34 cellular contexts compared by ENCODE assay signal in genomic region chr14:73368621-73369020, GRCh38.
"Had no signal": no experiment of that assay in that cellular context is flagged by ENCODE, and none has a peak within 500 bp of the region (broad histone marks: within the 10 kb centered on the region; RNA-seq: fewer than 3 reads in every experiment).

No MANE protein-coding gene starts in this region.

- H3K4me1 Mint-ChIP-seq: activated CD4-positive, alpha-beta T cell treated with anti-CD3 and anti-CD28 coated beads, Interleukin-2, amount 10 ng/mL, durations not matched to agents 7 days and 5 days; mesothelial cell of epicardium had no signal

- H3K4me1 ChIP-seq: colonic mucosa, gastrocnemius medialis, prostate gland, upper lobe of right lung had no signal

- H3K4me3 Mint-ChIP-seq: activated CD4-positive, alpha-beta T cell treated with anti-CD3 and anti-CD28 coated beads, Interleukin-2, amount 10 ng/mL, durations not matched to agents 7 days and 5 days; activated CD8-positive, alpha-beta T cell treated with anti-CD3 and anti-CD28 coated beads for 36 hours; activated naive CD4-positive, alpha-beta T cell treated with anti-CD3 and anti-CD28 coated beads, Interleukin-2, amount 50 U/mL, for 24 hours; activated naive CD8-positive, alpha-beta T cell treated with anti-CD3 and anti-CD28 coated beads, Interleukin-2, amount 50 U/mL, for 24 hours; activated T-cell treated with anti-CD3 and anti-CD28 coated beads, Interleukin-2, amount 50 U/mL, for 4 hours; activated T-helper 17 cell treated with anti-CD3 and anti-CD28 coated beads, Interleukin-2, amount 50 U/mL, for 72 hours; mesothelial cell of epicardium; naive B cell; nephron progenitor cell; stimulated activated memory B cell treated with anti-CD40 and anti-IgM and Interleukin-4, amounts not matched to agents 10 μg/mL and 1 μg/mL and 100 μg/mL, for 72 hours; stimulated activated naive CD8-positive, alpha-beta T cell treated with anti-CD3 and anti-CD28 coated beads, Interleukin-15, amount 100 ng/mL, for 72 hours; T-helper 1 cell treated with Interleukin-12 subunit alpha and Interleukin-12 subunit beta and Interleukin-4 antibody, amounts not matched to agents 30 μg/mL and 1 μg/mL, for 36 hours had no signal

- ATAC-seq: activated CD8-positive, alpha-beta T cell treated with anti-CD3 and anti-CD28 coated beads for 36 hours; activated naive CD8-positive, alpha-beta T cell treated with anti-CD3 and anti-CD28 coated beads, Interleukin-2, amount 50 U/mL, for 24 hours; activated T-cell treated with anti-CD3 and anti-CD28 coated beads, Interleukin-2, amount 50 U/mL, for 4 hours; activated T-helper 17 cell treated with anti-CD3 and anti-CD28 coated beads, Interleukin-2, amount 50 U/mL, for 72 hours; gastrocnemius medialis; left cardiac atrium; sciatic nerve; stimulated activated memory B cell treated with anti-CD40 and anti-IgM and Interleukin-4, amounts not matched to agents 10 μg/mL and 1 μg/mL and 100 μg/mL, for 72 hours; stimulated activated naive CD8-positive, alpha-beta T cell treated with anti-CD3 and anti-CD28 coated beads, Interleukin-15, amount 100 ng/mL, for 72 hours; upper lobe of right lung had no signal

- H3K27me3 ChIP-seq: colonic mucosa, gastrocnemius medialis, neutrophil, ovary, suprapubic skin, tibial artery, upper lobe of right lung had no signal

- H3K36me3 ChIP-seq: colonic mucosa, gastrocnemius medialis, ovary, prostate gland, suprapubic skin, tibial artery, upper lobe of right lung had no signal

- H3K27ac Mint-ChIP-seq: activated CD4-positive, alpha-beta T cell treated with anti-CD3 and anti-CD28 coated beads, Interleukin-2, amount 10 ng/mL, durations not matched to agents 7 days and 5 days; activated CD8-positive, alpha-beta T cell treated with anti-CD3 and anti-CD28 coated beads for 36 hours; activated naive CD4-positive, alpha-beta T cell treated with anti-CD3 and anti-CD28 coated beads, Interleukin-2, amount 50 U/mL, for 24 hours; activated naive CD8-positive, alpha-beta T cell treated with anti-CD3 and anti-CD28 coated beads, Interleukin-2, amount 50 U/mL, for 24 hours; activated T-helper 17 cell treated with anti-CD3 and anti-CD28 coated beads, Interleukin-2, amount 50 U/mL, for 72 hours; mesothelial cell of epicardium; nephron progenitor cell; stimulated activated memory B cell treated with anti-CD40 and anti-IgM and Interleukin-4, amounts not matched to agents 10 μg/mL and 1 μg/mL and 100 μg/mL, for 72 hours; stimulated activated naive CD8-positive, alpha-beta T cell treated with anti-CD3 and anti-CD28 coated beads, Interleukin-15, amount 100 ng/mL, for 72 hours; T-helper 1 cell treated with Interleukin-12 subunit alpha and Interleukin-12 subunit beta and Interleukin-4 antibody, amounts not matched to agents 30 μg/mL and 1 μg/mL, for 36 hours had no signal

- H3K9me3 Mint-ChIP-seq: activated CD4-positive, alpha-beta T cell treated with anti-CD3 and anti-CD28 coated beads, Interleukin-2, amount 10 ng/mL, durations not matched to agents 7 days and 5 days; activated CD8-positive, alpha-beta T cell treated with anti-CD3 and anti-CD28 coated beads for 36 hours; activated naive CD4-positive, alpha-beta T cell treated with anti-CD3 and anti-CD28 coated beads, Interleukin-2, amount 50 U/mL, for 24 hours; activated naive CD8-positive, alpha-beta T cell treated with anti-CD3 and anti-CD28 coated beads, Interleukin-2, amount 50 U/mL, for 24 hours; activated T-cell treated with anti-CD3 and anti-CD28 coated beads, Interleukin-2, amount 50 U/mL, for 4 hours; activated T-helper 17 cell treated with anti-CD3 and anti-CD28 coated beads, Interleukin-2, amount 50 U/mL, for 72 hours; mesothelial cell of epicardium; naive B cell; nephron progenitor cell; stimulated activated memory B cell treated with anti-CD40 and anti-IgM and Interleukin-4, amounts not matched to agents 10 μg/mL and 1 μg/mL and 100 μg/mL, for 72 hours; stimulated activated naive CD8-positive, alpha-beta T cell treated with anti-CD3 and anti-CD28 coated beads, Interleukin-15, amount 100 ng/mL, for 72 hours; T-helper 1 cell treated with Interleukin-12 subunit alpha and Interleukin-12 subunit beta and Interleukin-4 antibody, amounts not matched to agents 30 μg/mL and 1 μg/mL, for 36 hours had no signal

- H3K4me3 ChIP-seq: colonic mucosa, gastrocnemius medialis, ovary, prostate gland, suprapubic skin, tibial artery, upper lobe of right lung had no signal

- H3K27me3 Mint-ChIP-seq: activated CD4-positive, alpha-beta T cell treated with anti-CD3 and anti-CD28 coated beads, Interleukin-2, amount 10 ng/mL, durations not matched to agents 7 days and 5 days; activated CD8-positive, alpha-beta T cell treated with anti-CD3 and anti-CD28 coated beads for 36 hours; activated naive CD4-positive, alpha-beta T cell treated with anti-CD3 and anti-CD28 coated beads, Interleukin-2, amount 50 U/mL, for 24 hours; activated naive CD8-positive, alpha-beta T cell treated with anti-CD3 and anti-CD28 coated beads, Interleukin-2, amount 50 U/mL, for 24 hours; activated T-helper 17 cell treated with anti-CD3 and anti-CD28 coated beads, Interleukin-2, amount 50 U/mL, for 72 hours; naive B cell; stimulated activated memory B cell treated with anti-CD40 and anti-IgM and Interleukin-4, amounts not matched to agents 10 μg/mL and 1 μg/mL and 100 μg/mL, for 72 hours; stimulated activated naive CD8-positive, alpha-beta T cell treated with anti-CD3 and anti-CD28 coated beads, Interleukin-15, amount 100 ng/mL, for 72 hours had no signal

- H3K9me3 ChIP-seq: colonic mucosa, gastrocnemius medialis, neutrophil, ovary, prostate gland, suprapubic skin, tibial artery, upper lobe of right lung had no signal

- H3K27ac ChIP-seq: colonic mucosa, gastrocnemius medialis, ovary, prostate gland, suprapubic skin, tibial artery, upper lobe of right lung, WERI-Rb-1 had no signal

- DNase-seq: activated CD4-positive, alpha-beta T cell treated with anti-CD3 and anti-CD28 coated beads, Interleukin-2, amount 10 ng/mL, durations not matched to agents 7 days and 5 days; activated CD4-positive, CD25-positive, alpha-beta regulatory T cell treated with anti-CD3 and anti-CD28 coated beads, Interleukin-2, amount 50 U/mL, for 72 hours; activated CD8-positive, alpha-beta T cell treated with anti-CD3 and anti-CD28 coated beads for 36 hours; activated gamma-delta T cell treated with Interleukin-2 at 50 U/mL for 16 hours; activated naive CD8-positive, alpha-beta T cell treated with anti-CD3 and anti-CD28 coated beads, Interleukin-2, amount 50 U/mL, for 24 hours; activated T-cell treated with anti-CD3 and anti-CD28 coated beads, Interleukin-2, amount 50 U/mL, for 4 hours; anterior cingulate cortex; colonic mucosa; effector CD8-positive, alpha-beta T cell; gastrocnemius medialis; glutamatergic neuron; left cardiac atrium; mammary epithelial cell; naive B cell; nephron progenitor cell; ovary; retina; small intestine; stimulated activated CD4-positive, alpha-beta T cell treated with anti-CD3 and anti-CD28 coated beads, Interleukin-4, amount 100 ng/mL, for 24 hours; stimulated activated CD8-positive, alpha-beta memory T cell treated with anti-CD3 and anti-CD28 coated beads, Interleukin-4, amount 100 ng/mL, for 48 hours; stimulated activated naive CD8-positive, alpha-beta T cell treated with anti-CD3 and anti-CD28 coated beads, Interleukin-15, amount 100 ng/mL, for 72 hours; T-helper 9 cell; tibial artery; upper lobe of right lung; WERI-Rb-1 had no signal
